Comparison of ENCODE assay signal across 10 cellular contexts in the genomic region with DNA sequence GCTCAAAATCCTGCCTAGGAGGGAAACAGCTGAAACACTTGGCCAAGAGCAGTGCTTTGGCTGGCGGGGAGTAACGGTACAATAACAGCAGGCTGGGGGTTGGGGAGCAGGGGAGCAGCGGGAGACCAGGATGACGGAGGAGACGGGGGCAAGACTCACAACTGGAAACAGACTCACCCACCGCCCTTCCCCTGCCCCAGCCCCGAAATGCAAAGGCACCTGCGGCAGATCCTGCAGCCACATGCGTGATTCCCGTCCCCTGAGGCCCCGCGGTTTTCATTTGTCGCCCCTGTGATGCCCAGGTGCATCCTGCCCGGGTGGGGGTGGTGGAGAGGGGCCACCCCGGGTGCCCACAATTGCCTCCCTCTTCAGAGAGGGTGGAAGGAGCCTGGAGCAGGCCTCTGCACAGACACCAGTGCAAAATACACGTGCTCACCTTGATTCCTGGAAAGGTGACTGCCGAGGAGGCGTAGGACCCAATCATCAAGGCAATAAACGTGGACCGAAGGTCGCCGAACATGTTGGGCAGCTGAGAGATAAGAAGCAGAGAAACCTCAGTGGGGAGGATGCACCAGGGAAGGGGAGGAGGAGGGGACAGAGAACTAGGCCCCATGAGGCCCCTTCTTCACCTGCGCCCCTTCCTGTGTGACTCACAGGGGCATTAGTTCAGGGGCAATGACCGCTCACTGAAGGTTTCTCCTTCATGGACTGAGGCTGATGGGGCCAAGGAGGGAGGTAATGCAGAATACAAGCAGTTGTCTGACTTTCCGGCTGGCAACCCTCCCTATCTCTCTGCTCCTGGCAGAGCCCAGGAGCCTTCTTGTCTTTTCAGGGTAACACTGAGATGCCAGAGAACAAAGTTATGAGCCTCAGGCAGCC. TPM values are rescaled to one million over a fixed set of nuclear protein-coding genes. Genes with fewer than 3 reads are reported as not detected.
DNase-seq lines count a peak whose midpoint lies in the region; ATAC-seq and TF ChIP-seq lines count a peak whose summit lies in the region.
"Had no signal": no experiment of that assay in that cellular context is flagged by ENCODE, and none has a peak within 500 bp of the region (broad histone marks: within the 10 kb centered on the region; RNA-seq: fewer than 3 reads in every experiment).

No MANE protein-coding gene starts in this region.

- no peaks in the 10 kb centered on the region for H3K9me3 Mint-ChIP-seq in activated CD4-positive, alpha-beta T cell treated with anti-CD3 and anti-CD28 coated beads, Interleukin-2, amount 10 ng/mL, durations not matched to agents 7 days and 5 days
- H3K9me3 Mint-ChIP-seq: brain had no signal

- no peak overlapping the region for H3K27ac Mint-ChIP-seq in activated CD4-positive, alpha-beta T cell treated with anti-CD3 and anti-CD28 coated beads, Interleukin-2, amount 10 ng/mL, durations not matched to agents 7 days and 5 days

- H3K4me3 Mint-ChIP-seq in activated CD4-positive, alpha-beta T cell treated with anti-CD3 and anti-CD28 coated beads, Interleukin-2, amount 10 ng/mL, durations not matched to agents 7 days and 5 days = no peak overlapping the region
- H3K4me3 Mint-ChIP-seq: brain had no signal

- H3K4me1 Mint-ChIP-seq in activated CD4-positive, alpha-beta T cell treated with anti-CD3 and anti-CD28 coated beads, Interleukin-2, amount 10 ng/mL, durations not matched to agents 7 days and 5 days = peaks cover 6% of the 10 kb centered on the region
- H3K4me1 Mint-ChIP-seq: brain had no signal

- no peak overlapping the region for H3K27ac ChIP-seq in RWPE1

- no peaks in the 10 kb centered on the region for H3K36me3 ChIP-seq in mucosa of descending colon (ENCODE audit: low read depth)

- ATAC-seq in GM18517 (IDR thresholded peaks at IDR 0.05; ENCODE audit: unreplicated experiment) (peak; percentile 78), GM21737 (IDR thresholded peaks at IDR 0.05; ENCODE audit: unreplicated experiment) (peak; percentile 66), mucosa of descending colon (peak; percentile 80)

- H3K36me3 Mint-ChIP-seq in activated CD4-positive, alpha-beta T cell treated with anti-CD3 and anti-CD28 coated beads, Interleukin-2, amount 10 ng/mL, durations not matched to agents 7 days and 5 days (ENCODE audit: low read depth) = no peaks in the 10 kb centered on the region

- peaks cover 30% of the 10 kb centered on the region for H3K4me1 ChIP-seq in mucosa of descending colon (ENCODE audit: low read depth)

- DNase-seq in HuH-7.5 (ENCODE audit: low spot score) (peak; percentile 54), mucosa of descending colon (peak; percentile 82 to 92 (median 84)), RWPE1 (ENCODE audit: low spot score) (no peak), AML-193 (lab: John Stamatoyannopoulos, UW) (no peak), NCI-H524 treated with DMSO at 0.1 percent for 48 hours (lab: John Stamatoyannopoulos, UW) (no peak)
- no peak for DNase-seq in activated CD4-positive, alpha-beta T cell treated with anti-CD3 and anti-CD28 coated beads, Interleukin-2, amount 10 ng/mL, durations not matched to agents 7 days and 5 days
- DNase-seq: stimulated activated CD4-positive, alpha-beta T cell treated with anti-CD3 and anti-CD28 coated beads, Interleukin-4, amount 100 ng/mL, for 24 hours had no signal

- CTCF ChIA-PET in RWPE1 (lab: Yijun Ruan, JAX) = no interaction called here
- CTCF ChIA-PET in activated CD4-positive, alpha-beta T cell treated with anti-CD3 and anti-CD28 coated beads, Interleukin-2, amount 10 ng/mL, durations not matched to agents 7 days and 5 days (lab: Charles Lee) = no interaction called here

- no peaks in the 10 kb centered on the region for H3K9me3 ChIP-seq in mucosa of descending colon

- POLR2A ChIA-PET in RWPE1 (lab: Yijun Ruan, JAX; ENCODE audit: low non-redundant PET) = no interaction called here
- POLR2A ChIA-PET in activated CD4-positive, alpha-beta T cell treated with anti-CD3 and anti-CD28 coated beads, Interleukin-2, amount 10 ng/mL, durations not matched to agents 7 days and 5 days (lab: Charles Lee) = no interaction called here

- H3K27me3 Mint-ChIP-seq in activated CD4-positive, alpha-beta T cell treated with anti-CD3 and anti-CD28 coated beads, Interleukin-2, amount 10 ng/mL, durations not matched to agents 7 days and 5 days = no peaks in the 10 kb centered on the region
- H3K27me3 Mint-ChIP-seq: brain had no signal

- H3K4me3 ChIP-seq in mucosa of descending colon = no peak overlapping the region

- no peak for TF ChIP-seq CTCF in mucosa of descending colon (IDR thresholded peaks at IDR 0.05)
- TF ChIP-seq CTCF in RWPE1 (conservative IDR thresholded peaks at IDR 0.05; ENCODE audit: low read depth) = no peak

- intact Hi-C loops in mucosa of descending colon (cut with DNase I, micrococcal nuclease) = no loop called here

RNA-seq across cellular contexts. Expression of a gene that starts 30.4 kb away (rescaled TPM):
- 10 to 100 TPM; 63.3 to 90.8 (median 81.6) TPM for total RNA-seq in mucosa of descending colon
- total RNA-seq in activated CD4-positive, alpha-beta T cell treated with anti-CD3 and anti-CD28 coated beads, Interleukin-2, amount 10 ng/mL, durations not matched to agents 7 days and 5 days = 10 to 100 TPM; 44.1 to 52.2 TPM

RNA-seq across cellular contexts. Expression of a gene that starts 35.6 kb away (rescaled TPM):
- total RNA-seq in mucosa of descending colon = 10 to 100 TPM; 12.7 to 30.8 (median 23.7) TPM
- under 1 TPM; 0.40 to 0.52 TPM for total RNA-seq in activated CD4-positive, alpha-beta T cell treated with anti-CD3 and anti-CD28 coated beads, Interleukin-2, amount 10 ng/mL, durations not matched to agents 7 days and 5 days

RNA-seq across cellular contexts. Expression of a gene that starts 52.5 kb away (rescaled TPM):
- 10 to 100 TPM; 13.1 to 17.8 (median 14.8) TPM for total RNA-seq in mucosa of descending colon
- total RNA-seq in activated CD4-positive, alpha-beta T cell treated with anti-CD3 and anti-CD28 coated beads, Interleukin-2, amount 10 ng/mL, durations not matched to agents 7 days and 5 days = 1 to 10 TPM in 1 of 2 experiments, under 1 TPM in 1; 0.87 to 1.0 TPM

RNA-seq across cellular contexts. Expression of a gene that starts 56.7 kb away (rescaled TPM):
- 10 to 100 TPM; 33.3 to 71.6 (median 41.0) TPM for total RNA-seq in mucosa of descending colon
- total RNA-seq in activated CD4-positive, alpha-beta T cell treated with anti-CD3 and anti-CD28 coated beads, Interleukin-2, amount 10 ng/mL, durations not matched to agents 7 days and 5 days = 1 to 10 TPM; 2.6 to 3.9 TPM

Comparison
In these comparisons a context has a peak if more than half of its experiments do, and no peak if none do; other contexts are left out.
1. DNase-seq: peak in HuH-7.5 (single experiment) and mucosa of descending colon (3 of 3); none in RWPE1 (single experiment), activated CD4-positive, alpha-beta T cell treated with anti-CD3 and anti-CD28 coated beads, Interleukin-2, amount 10 ng/mL, durations not matched to agents 7 days and 5 days (single experiment), AML-193 (0 of 2) and NCI-H524 treated with DMSO at 0.1 percent for 48 hours (single experiment).
2. RNA of a gene that starts 35.6 kb away (total RNA-seq): 12.7 to 30.8 TPM in mucosa of descending colon; 0.40 to 0.52 TPM in activated CD4-positive, alpha-beta T cell treated with anti-CD3 and anti-CD28 coated beads, Interleukin-2, amount 10 ng/mL, durations not matched to agents 7 days and 5 days; every median in the first group is over 4 times any median in the second.
3. RNA of a gene that starts 52.5 kb away (total RNA-seq): 13.1 to 17.8 TPM in mucosa of descending colon; 0.87 to 1.0 TPM in activated CD4-positive, alpha-beta T cell treated with anti-CD3 and anti-CD28 coated beads, Interleukin-2, amount 10 ng/mL, durations not matched to agents 7 days and 5 days; every median in the first group is over 4 times any median in the second.
4. Peak in every context shown above with its lines, with median percentiles within 50 percentile points of each other: ATAC-seq.